Comparison of ENCODE assay signal across 8 cellular contexts in genomic region chr7:4744391-4745264, GRCh38. TPM values are rescaled to one million over a fixed set of nuclear protein-coding genes. Genes with fewer than 3 reads are reported as not detected.
DNase-seq lines count a peak whose midpoint lies in the region; ATAC-seq and TF ChIP-seq lines count a peak whose summit lies in the region.

No MANE protein-coding gene starts in this region.

- TF ChIP-seq CTCF in H9 (conservative IDR thresholded peaks at IDR 0.05) (no peak), cardiac muscle cell (IDR thresholded peaks at IDR 0.05; ENCODE audit: low read depth, low read length) (no peak), parathyroid adenoma (IDR thresholded peaks at IDR 0.05) (no peak), type B pancreatic cell (conservative IDR thresholded peaks at IDR 0.05) (no peak)

- no peaks in the 10 kb centered on the region for H4K20me1 ChIP-seq in H9 (ENCODE audit: control insufficient read depth, insufficient read depth, insufficient read length)

- H4K5ac ChIP-seq in H9 (ENCODE audit: insufficient read length, low read depth, low read length), result peak overlapping the region; percentile 54

- no peaks in the 10 kb centered on the region; a peak in 1 of 5 replicates for H3K9me3 Mint-ChIP-seq in H9
- no peaks in the 10 kb centered on the region for H3K9me3 Mint-ChIP-seq in type B pancreatic cell

- H3K27me3 Mint-ChIP-seq in H9 (ENCODE audit: low read depth) (peaks cover 61% of the 10 kb centered on the region), type B pancreatic cell (no peaks in the 10 kb centered on the region)

- H3K36me3 ChIP-seq in ES-I3 (ENCODE audit: insufficient read depth, low read length) (no peaks in the 10 kb centered on the region), MG63 (peaks cover 64% of the 10 kb centered on the region), adipocyte (ENCODE audit: control insufficient read depth, insufficient read depth, low read length, severe bottlenecking) (peaks cover 39% of the 10 kb centered on the region), cardiac muscle cell (peaks cover 7% of the 10 kb centered on the region), parathyroid adenoma (ENCODE audit: control insufficient read depth, insufficient read depth, low read length) (no peaks in the 10 kb centered on the region)

- H3K4me1 ChIP-seq in ES-I3 (ENCODE audit: insufficient read depth, low read length) (no peaks in the 10 kb centered on the region; the same call in 1 of the 2 replicates), H9 (ENCODE audit: insufficient read depth, low read length) (no peaks in the 10 kb centered on the region; the same call in 1 of the 2 replicates), adipocyte (ENCODE audit: control insufficient read depth, insufficient read depth, low read length) (peaks cover 29% of the 10 kb centered on the region), cardiac muscle cell (ENCODE audit: low read depth) (peaks cover 14% of the 10 kb centered on the region), parathyroid adenoma (peaks cover 9% of the 10 kb centered on the region)

- H2AK5ac ChIP-seq in H9 (ENCODE audit: insufficient read length, low read length), result no peak overlapping the region

- H3K27me3 ChIP-seq in H9 (ENCODE audit: insufficient read depth, low read length) (peaks cover 5% of the 10 kb centered on the region; the same call in 1 of the 2 replicates), MG63 (no peaks in the 10 kb centered on the region), adipocyte (replicated peaks; ENCODE audit: control insufficient read depth, insufficient read depth, low read length) (no peaks in the 10 kb centered on the region), cardiac muscle cell (no peaks in the 10 kb centered on the region), parathyroid adenoma (ENCODE audit: control insufficient read depth, insufficient read depth, low read length) (no peaks in the 10 kb centered on the region)

- peaks cover 9% of the 10 kb centered on the region for H3K23me2 ChIP-seq in H9 (ENCODE audit: insufficient read length, low read depth, low read length, poor library complexity, severe bottlenecking)

- peak overlapping the region; percentile 39 for H2BK120ac ChIP-seq in H9 (ENCODE audit: low read depth, low read length, poor library complexity, severe bottlenecking)

- H3K9me3 ChIP-seq in ES-I3 (ENCODE audit: control insufficient read depth, insufficient read depth, low read length), result no peaks in the 10 kb centered on the region
- H3K9me3 ChIP-seq in H9 (ENCODE audit: control insufficient read depth, low read depth, low read length), result no peaks in the 10 kb centered on the region
- no peaks in the 10 kb centered on the region for H3K9me3 ChIP-seq in MG63
- H3K9me3 ChIP-seq in adipocyte (ENCODE audit: control insufficient read depth, low read length), result no peaks in the 10 kb centered on the region
- no peaks in the 10 kb centered on the region for H3K9me3 ChIP-seq in cardiac muscle cell (ENCODE audit: low read depth)
- H3K9me3 ChIP-seq in parathyroid adenoma (ENCODE audit: control insufficient read depth, low read length), result no peaks in the 10 kb centered on the region

- ATAC-seq in SK-N-SH treated with all-trans-retinoic acid at 6 μM for 48 hours, result peak; percentile 76

- H2BK15ac ChIP-seq in H9 (ENCODE audit: low read depth, low read length), result no peak overlapping the region

- H3K56ac ChIP-seq in H9 (ENCODE audit: insufficient read length, low read depth, low read length), result no peak overlapping the region

- H3K27ac Mint-ChIP-seq in H9 (peak overlapping the region in 2 of 3 experiments; percentile 46 to 73; a peak in 1 of 7 replicates), type B pancreatic cell (peak overlapping the region; percentile 97)

- H3K4me3 Mint-ChIP-seq in H9, result peak overlapping the region; percentile 42 to 72
- H3K4me3 Mint-ChIP-seq in type B pancreatic cell, result peak overlapping the region; percentile 77

- H3K27ac ChIP-seq in H9 (ENCODE audit: insufficient read length, low read depth, low read length) (no peak overlapping the region), cardiac muscle cell (peak overlapping the region; percentile 100), parathyroid adenoma (peak overlapping the region; percentile 85)

- no peak overlapping the region for H4K8ac ChIP-seq in H9 (replicated peaks; ENCODE audit: insufficient read length, low read depth, low read length)

- H4K91ac ChIP-seq in H9 (ENCODE audit: insufficient read length, low read depth, low read length), result no peak overlapping the region

- DNase-seq in H9 (peak; percentile 98), MG63 (peak; percentile 100), adipocyte (ENCODE audit: low read depth) (peak; percentile 99), cardiac muscle cell (ENCODE audit: low read depth in 1 of 2, low spot score in 1 of 2) (peak; percentile 98 to 100), type B pancreatic cell (ENCODE audit: extremely low spot score, unreplicated experiment) (peak; percentile 97)

- H3K36me3 Mint-ChIP-seq in H9 (ENCODE audit: insufficient read depth in 1 of 3, low read depth in 3 of 3) (peaks cover 20 to 38% (median 36%) of the 10 kb centered on the region in 3 experiments), type B pancreatic cell (peaks cover 26% of the 10 kb centered on the region)

- no peak overlapping the region for H2BK5ac ChIP-seq in H9 (ENCODE audit: insufficient read length, low read length)

- no peak overlapping the region for H3K23ac ChIP-seq in H9 (ENCODE audit: insufficient read length, low read depth, low read length)

- H3K4ac ChIP-seq in H9 (ENCODE audit: low read depth, low read length), result no peak overlapping the region; the same call in 1 of the 2 replicates

- peak overlapping the region; percentile 1; the same call in 1 of the 2 replicates for H3K9ac ChIP-seq in ES-I3 (ENCODE audit: low read depth, low read length)
- H3K9ac ChIP-seq in H9 (ENCODE audit: extremely low read depth, insufficient read length, low read length), result peak overlapping the region; percentile 20
- peak overlapping the region; percentile 80 for H3K9ac ChIP-seq in adipocyte (ENCODE audit: low read length)
- peak overlapping the region; percentile 31 for H3K9ac ChIP-seq in parathyroid adenoma

- peaks cover 13 to 19% of the 10 kb centered on the region in 2 experiments for H3K4me1 Mint-ChIP-seq in H9
- H3K4me1 Mint-ChIP-seq in type B pancreatic cell (ENCODE audit: unreplicated experiment), result peaks cover 49% of the 10 kb centered on the region

- no peak overlapping the region for H2BK12ac ChIP-seq in H9 (ENCODE audit: insufficient read length, low read depth, low read length)

- no peak overlapping the region for H3T11ph ChIP-seq in H9 (ENCODE audit: low read length)

- H3K18ac ChIP-seq in H9 (ENCODE audit: insufficient read length, low read depth, low read length), result peak overlapping the region; percentile 72

- no peaks in the 10 kb centered on the region for H3K79me2 ChIP-seq in H9 (ENCODE audit: insufficient read depth, low read length)
- peaks cover 32% of the 10 kb centered on the region for H3K79me2 ChIP-seq in parathyroid adenoma

- H3K14ac ChIP-seq in H9 (ENCODE audit: insufficient read depth, low read length), result peak overlapping the region; percentile 86

- H3K4me2 ChIP-seq in H9 (ENCODE audit: insufficient read depth, insufficient read length, low read length), result peak overlapping the region; percentile 69
- peak overlapping the region; percentile 59 for H3K4me2 ChIP-seq in parathyroid adenoma (ENCODE audit: low read length)

- no peaks in the 10 kb centered on the region for H3K79me1 ChIP-seq in H9 (ENCODE audit: insufficient read depth, low read depth, low read length, poor library complexity, severe bottlenecking)

- H2BK20ac ChIP-seq in H9 (ENCODE audit: low read depth, low read length, poor library complexity, severe bottlenecking), result no peak overlapping the region

- H3K4me3 ChIP-seq in MG63 (no peak overlapping the region; the same call in 1 of the 2 replicates), adipocyte (ENCODE audit: low read length) (peak overlapping the region; percentile 65), cardiac muscle cell (no peak overlapping the region), parathyroid adenoma (ENCODE audit: low read depth, low read length) (peak overlapping the region; percentile 24)

- WGBS in H9 (ENCODE audit: extremely low coverage, insufficient read length, low lambda C conversion rate), result no CpG with 5 or more reads among the region's 31 CpGs

- H2AFZ ChIP-seq in H9 (ENCODE audit: low read length) (no peak overlapping the region), parathyroid adenoma (peak overlapping the region; percentile 35)

TF ChIP-seq in SK-N-SH treated with all-trans-retinoic acid at 6 μM for 48 hours, 23 proteins besides CTCF, POLR2A, EP300 and RAD21:
- TF ChIP-seq ZC3H10 (CRISPR knock-in tag; IDR thresholded peaks at IDR 0.05) (no peak), ZNF565 (CRISPR knock-in tag; conservative IDR thresholded peaks at IDR 0.05; ENCODE audit: low read depth) (no peak)
TF ChIP-seq in SK-N-SH treated with all-trans-retinoic acid at 6 μM for 48 hours: peak in this region for 0.

RNA-seq across cellular contexts. Expression of gene AP5Z1, which starts 30.8 kb away (rescaled TPM):
- total RNA-seq in H9 (2021) (38.3 and 39.2 TPM in 2 replicates), cardiac muscle cell (21.1 and 22.1 TPM in 2 replicates), type B pancreatic cell (ENCODE audit: low replicate concordance) (36.9 and 53.2 TPM in 2 replicates)
- 23.0 and 38.2 TPM in 2 replicates for total RNA-seq in MG63 (2014; rRNA removed; shearing (Covaris generic); ENCODE audit: low replicate concordance)
- polyA plus RNA-seq in cardiac muscle cell, result 22.6 and 23.9 TPM in 2 replicates

Comparison
In these comparisons a context has a peak if more than half of its experiments do, and no peak if none do; other contexts are left out.
1. H3K9ac ChIP-seq: peak in every context shown above with its lines; median percentile 80 in adipocyte; 31 in parathyroid adenoma; 20 in H9; 1 in ES-I3.
2. H3K4me3 ChIP-seq: peak in adipocyte (single experiment) and parathyroid adenoma (single experiment); none in MG63 (single experiment) and cardiac muscle cell (single experiment).
3. Peak in every context shown above with its lines, with median percentiles within 50 percentile points of each other: DNase-seq.